ENCODE assay signal across 27 cellular contexts in the genomic region with DNA sequence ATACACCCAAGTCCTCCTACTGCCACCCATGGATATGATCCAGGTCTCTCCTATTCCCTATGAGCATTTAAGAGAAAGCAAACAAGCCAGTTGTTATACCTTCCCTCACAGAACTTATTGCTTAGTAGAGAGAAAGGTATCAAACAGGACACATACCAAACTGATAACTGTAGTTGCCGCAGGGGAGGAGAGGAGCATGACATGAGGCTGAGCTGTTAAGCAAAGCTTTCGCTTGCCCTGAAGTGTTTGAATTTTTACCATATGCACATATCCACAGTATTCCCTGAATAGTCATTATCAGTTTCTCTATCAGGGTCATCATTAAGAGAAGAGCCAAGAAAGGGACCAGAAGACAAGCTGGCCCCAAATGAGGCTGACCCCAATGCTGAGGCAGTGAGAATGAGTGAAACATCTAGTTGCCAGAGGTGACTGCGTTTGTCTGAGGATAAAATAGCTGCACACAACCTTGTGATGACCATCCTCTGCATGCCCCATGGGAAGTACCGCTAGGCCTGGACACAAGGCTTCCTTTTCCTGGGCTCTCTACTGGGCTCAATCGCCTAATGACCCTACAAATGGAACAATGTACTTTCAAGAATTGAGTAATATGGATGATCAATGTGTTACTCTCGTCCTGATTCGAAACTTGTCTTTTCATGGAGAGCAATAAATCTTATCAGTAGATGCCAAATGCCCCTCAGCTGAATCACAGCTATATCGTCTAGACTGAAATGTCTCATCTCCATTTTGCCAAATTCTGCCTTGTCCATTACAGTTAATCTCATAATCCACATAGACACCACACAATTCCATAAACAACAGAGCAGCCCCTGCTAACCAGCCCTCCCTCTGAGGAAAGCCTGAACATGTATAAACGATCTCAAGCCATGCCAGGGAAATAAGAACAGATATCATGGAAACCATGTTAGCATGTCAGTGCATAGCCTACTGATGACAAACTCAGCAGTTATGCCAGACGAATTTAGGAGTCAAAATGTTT. TPM values are rescaled to one million over a fixed set of nuclear protein-coding genes. Genes with fewer than 3 reads are reported as not detected.
DNase-seq lines count a peak whose midpoint lies in the region; ATAC-seq, FAIRE-seq and TF ChIP-seq lines count a peak whose summit lies in the region.
"Had no signal": no experiment of that assay in that cellular context is flagged by ENCODE, and none has a peak within 500 bp of the region (broad histone marks: within the 10 kb centered on the region; RNA-seq: fewer than 3 reads in every experiment).

No MANE protein-coding gene starts in this region.

- H3K79me2 ChIP-seq in GM23248 (ENCODE audit: insufficient read depth), result no peaks in the 10 kb centered on the region

- H3K4me2 ChIP-seq in GM23248 (ENCODE audit: unreplicated experiment), result no peak overlapping the region
- H3K4me2 ChIP-seq: neural progenitor cell had no signal

- no peak for TF ChIP-seq CTCF in RWPE2 (IDR thresholded peaks at IDR 0.05; ENCODE audit: poor library complexity, severe bottlenecking)

- H3K36me3 ChIP-seq in GM23248 (ENCODE audit: low read depth) (no peaks in the 10 kb centered on the region), RWPE2 (ENCODE audit: low read depth) (peaks cover 3% of the 10 kb centered on the region; the same call in 1 of the 2 replicates)
- H3K36me3 ChIP-seq: heart left ventricle, neural progenitor cell, upper lobe of right lung had no signal

- in situ Hi-C loops in GM23248 (cut with MboI), result no loop called here

- H3K27ac ChIP-seq in GM23248 (no peak overlapping the region), RWPE2 (ENCODE audit: poor library complexity, severe bottlenecking) (peak overlapping the region; percentile 99)
- H3K27ac ChIP-seq: heart left ventricle, neural progenitor cell, upper lobe of right lung, VCaP had no signal

- H3K27me3 ChIP-seq in GM23248 (replicated peaks; ENCODE audit: insufficient read depth) (peaks cover 3% of the 10 kb centered on the region; the same call in 1 of the 2 replicates), RWPE2 (ENCODE audit: insufficient read depth, poor library complexity, severe bottlenecking) (no peaks in the 10 kb centered on the region)
- H3K27me3 ChIP-seq: heart left ventricle, neural progenitor cell, upper lobe of right lung had no signal

- H3K9me2 ChIP-seq in GM23248 (ENCODE audit: insufficient read depth), result no peaks in the 10 kb centered on the region

- H3K4me1 ChIP-seq in GM23248 (ENCODE audit: insufficient read depth) (peaks cover 13% of the 10 kb centered on the region; the same call in 1 of the 2 replicates), RWPE2 (ENCODE audit: insufficient read depth, poor library complexity, severe bottlenecking) (peaks cover 55% of the 10 kb centered on the region)
- H3K4me1 ChIP-seq: upper lobe of right lung had no signal

- DNase-seq in GM23248 (peak; percentile 37), RWPE2 (ENCODE audit: low spot score) (peak; percentile 72), urothelium cell line (ENCODE audit: low spot score) (no peak), MV-4-11 (lab: John Stamatoyannopoulos, UW) (no peak), NCI-H82 treated with DMSO at 0.1 percent for 48 hours (lab: John Stamatoyannopoulos, UW; ENCODE audit: unreplicated experiment) (no peak), HUDEP-2 (lab: John Stamatoyannopoulos, UW; ENCODE audit: unreplicated experiment in 76 of 76) (no peak)
- DNase-seq: activated CD4-positive, alpha-beta T cell treated with anti-CD3 and anti-CD28 coated beads, Interleukin-2, amount 10 ng/mL, durations not matched to agents 24 days and 14 days; activated naive CD4-positive, alpha-beta T cell; activated T-cell treated with anti-CD3 and anti-CD28 coated beads, Interleukin-2, amount 50 U/mL, for 72 hours; CD4-positive, CD25-positive, alpha-beta regulatory T cell; effector CD4-positive, alpha-beta T cell; erythroblast; foreskin fibroblast; GOT3; heart left ventricle; NCI-H1105 treated with DMSO at 0.1 percent for 48 hours; NCI-H2029; NCI-H748 treated with DMSO at 0.1 percent for 48 hours; stimulated activated naive B cell treated with anti-CD40 and anti-IgM and Interleukin-4, amounts not matched to agents 10 μg/mL and 1 μg/mL and 100 μg/mL, for 72 hours; T-helper 2 cell; upper lobe of right lung had no signal

- peak; percentile 93 for FAIRE-seq in urothelium cell line (lab: Jason Lieb, UNC)

- H3K4me3 ChIP-seq in GM23248 (no peak overlapping the region), RWPE2 (ENCODE audit: severe bottlenecking) (no peak overlapping the region)
- H3K4me3 ChIP-seq: heart left ventricle, neural progenitor cell, upper lobe of right lung had no signal

- H3K9me3 ChIP-seq in GM23248 (ENCODE audit: low read depth) (no peaks in the 10 kb centered on the region), RWPE2 (ENCODE audit: severe bottlenecking) (no peaks in the 10 kb centered on the region)
- H3K9me3 ChIP-seq: heart left ventricle, upper lobe of right lung had no signal

- H4K20me1 ChIP-seq in GM23248 (ENCODE audit: insufficient read depth), result no peaks in the 10 kb centered on the region

- no peak overlapping the region for H2AFZ ChIP-seq in GM23248
- H2AFZ ChIP-seq: neural progenitor cell had no signal

- H3K9ac ChIP-seq in GM23248, result no peak overlapping the region
- H3K9ac ChIP-seq: neural progenitor cell had no signal

- 44 to 49% methylated on average over 10 of the region's 10 CpGs for WGBS in GM23248 (ENCODE audit: low coverage in 1 of 2, low lambda C conversion rate in 2 of 2, missing lambda C conversion rate in 2 of 2), 2 experiments

- H3F3A ChIP-seq in GM23248 (ENCODE audit: insufficient read depth), result no peaks in the 10 kb centered on the region

- peak; percentile 86 for ATAC-seq in RWPE2 (ENCODE audit: low read depth)
- peak; percentile 49 for ATAC-seq in esophagus mucosa
- ATAC-seq: activated T-cell treated with anti-CD3 and anti-CD28 coated beads, Interleukin-2, amount 50 U/mL, for 72 hours; heart left ventricle; sciatic nerve; stimulated activated naive B cell treated with anti-CD40 and anti-IgM and Interleukin-4, amounts not matched to agents 10 μg/mL and 1 μg/mL and 100 μg/mL, for 72 hours; upper lobe of right lung had no signal

RNA-seq across cellular contexts. Expression of a gene that starts 4.3 kb away (rescaled TPM):
- not detected in 2 replicates for total RNA-seq in GM23248 (2014; rRNA removed; shearing (Covaris generic))
- polyA plus RNA-seq in GM23248 (2016; fragmentation: Nextera tagmentation; extraction: Ambion mirVana), result not detected in 2 replicates
- not detected for total RNA-seq in esophagus mucosa
- total RNA-seq: activated CD4-positive, alpha-beta T cell treated with anti-CD3 and anti-CD28 coated beads, Interleukin-2, amount 10 ng/mL, durations not matched to agents 24 days and 14 days; activated T-cell treated with anti-CD3 and anti-CD28 coated beads, Interleukin-2, amount 50 U/mL, for 72 hours; CD4-positive, CD25-positive, alpha-beta regulatory T cell; heart left ventricle; posterior vena cava; sciatic nerve; upper lobe of right lung had no signal
- polyA plus RNA-seq: adipose tissue; CD4-positive, CD25-positive, alpha-beta regulatory T cell; heart left ventricle had no signal

RNA-seq across cellular contexts. Expression of a gene that starts 9.8 kb away (rescaled TPM):
- not detected in 2 replicates for total RNA-seq in GM23248 (2014; rRNA removed; shearing (Covaris generic))
- polyA plus RNA-seq in GM23248 (2016; fragmentation: Nextera tagmentation; extraction: Ambion mirVana), result 0.06 and 0.08 TPM in 2 replicates
- total RNA-seq in esophagus mucosa, result 3.7 TPM

RNA-seq across cellular contexts. Expression of a gene that starts 53.5 kb away (rescaled TPM):
- total RNA-seq in GM23248 (2014; rRNA removed; shearing (Covaris generic)), result 4.0 and 5.1 TPM in 2 replicates
- 3.3 and 3.6 TPM in 2 replicates for polyA plus RNA-seq in GM23248 (2016; fragmentation: Nextera tagmentation; extraction: Ambion mirVana)
- total RNA-seq in esophagus mucosa, result 6.4 TPM

Comparison
In these comparisons a context has a peak if more than half of its experiments do, and no peak if none do; other contexts are left out.
1. DNase-seq: peak in GM23248 (single experiment) and RWPE2 (single experiment); none in urothelium cell line (single experiment), MV-4-11 (single experiment), NCI-H82 treated with DMSO at 0.1 percent for 48 hours (single experiment) and HUDEP-2 (0 of 76).